In the genomic region with DNA sequence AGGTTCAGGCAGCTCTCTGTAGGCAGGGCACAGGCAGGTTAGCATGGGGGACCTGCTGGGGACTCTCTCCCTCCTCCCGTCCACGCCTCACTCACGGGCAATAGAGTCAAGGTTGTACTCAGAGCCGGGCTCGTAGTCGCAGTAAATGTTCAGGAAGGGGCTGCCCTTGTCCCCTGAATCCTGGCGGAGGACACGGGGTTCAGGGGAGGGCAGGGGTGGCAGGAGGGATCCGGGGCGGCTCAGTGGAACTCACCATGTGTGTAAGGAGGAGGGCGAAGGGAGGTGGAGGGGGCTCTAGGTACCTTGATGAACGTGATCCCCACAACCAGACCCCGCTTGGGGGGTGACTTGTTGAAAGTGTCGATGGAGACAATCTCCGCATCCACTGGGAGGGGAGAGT, we compare ENCODE assay signal across 9 cellular contexts. TPM values are rescaled to one million over a fixed set of nuclear protein-coding genes. Genes with fewer than 3 reads are reported as not detected.
DNase-seq lines count a peak whose midpoint lies in the region; ATAC-seq and TF ChIP-seq lines count a peak whose summit lies in the region.
"Had no signal": no experiment of that assay in that cellular context is flagged by ENCODE, and none has a peak within 500 bp of the region (broad histone marks: within the 10 kb centered on the region; RNA-seq: fewer than 3 reads in every experiment).

No MANE protein-coding gene starts in this region.

- no peaks in the 10 kb centered on the region for H3K36me3 Mint-ChIP-seq in natural killer cell

- H3K9me3 Mint-ChIP-seq in natural killer cell = no peaks in the 10 kb centered on the region

- peaks cover 1% of the 10 kb centered on the region; the same call in 1 of the 2 replicates for H3K36me3 ChIP-seq in BJ (ENCODE audit: control insufficient read depth, insufficient read depth, low read length)

- peak overlapping the region; percentile 93 to 97 for H3K27ac Mint-ChIP-seq in natural killer cell

- ATAC-seq in natural killer cell (no peak), GM18870 (IDR thresholded peaks at IDR 0.05; ENCODE audit: unreplicated experiment) (no peak), GM19452 (IDR thresholded peaks at IDR 0.05; ENCODE audit: unreplicated experiment) (no peak)

- H3K27me3 Mint-ChIP-seq in natural killer cell (ENCODE audit: low read depth in 2 of 2) = peaks cover 0 to 3% of the 10 kb centered on the region in 2 donors

- no peak overlapping the region for H3K4me3 Mint-ChIP-seq in natural killer cell

- POLR2A ChIA-PET in BJ (lab: Charles Lee) = no interaction called here

- H3K4me1 Mint-ChIP-seq in natural killer cell = peaks cover 23 to 36% of the 10 kb centered on the region in 2 donors

- peak overlapping the region; percentile 90 for H3K4me3 ChIP-seq in BJ (ENCODE audit: low read depth, low read length)
- peak overlapping the region; percentile 61 for H3K4me3 ChIP-seq in LNCaP clone FGC (ENCODE audit: low read depth, low read length)
- peak overlapping the region; percentile 71 for H3K4me3 ChIP-seq in choroid plexus epithelial cell (ENCODE audit: low read depth, low read length)

- no peak for TF ChIP-seq CTCF in BJ (IDR thresholded peaks at IDR 0.05; ENCODE audit: insufficient read depth, low read depth, low read length)
- no peak for TF ChIP-seq CTCF in LNCaP clone FGC (IDR thresholded peaks at IDR 0.05; ENCODE audit: control insufficient read depth, extremely low read depth, insufficient read depth)
- no peak for TF ChIP-seq CTCF in choroid plexus epithelial cell (conservative IDR thresholded peaks at IDR 0.05; ENCODE audit: low read depth, low read length)
- TF ChIP-seq CTCF in natural killer cell (IDR thresholded peaks at IDR 0.05) = no peak

- intact Hi-C loops in natural killer cell (cut with micrococcal nuclease) = no loop called here

- H3K27me3 ChIP-seq in BJ (ENCODE audit: control insufficient read depth, insufficient read depth, low read length) = no peaks in the 10 kb centered on the region

- CTCF ChIA-PET in BJ (lab: Yijun Ruan, JAX) = interaction anchor here (1.0 to 4.9 kb wide), 24 partner anchors 8 to 222 kb away, joined by 3 to 48 read pairs (median 6); partner anchors contain the start of genes NAPA and SLC8A2

- DNase-seq in BJ (ENCODE audit: low read depth) = no peak
- no peak for DNase-seq in LNCaP clone FGC (ENCODE audit: low read depth)
- no peak for DNase-seq in choroid plexus epithelial cell (ENCODE audit: low read depth)
- DNase-seq in natural killer cell = no peak
- DNase-seq in NCI-H1092 (lab: John Stamatoyannopoulos, UW) = no peak
- DNase-seq in foreskin melanocyte = no peak

RNA-seq across cellular contexts. Expression of gene KPTN, which starts 0.8 kb away (rescaled TPM):
- 7.0 and 12.1 TPM in 2 replicates for polyA plus RNA-seq in BJ (2011; rRNA removed)
- 4.4 and 8.2 TPM in 2 replicates for polyA minus RNA-seq in BJ (2011; rRNA and poly(A)+ RNA removed)
- 1 to 10 TPM; 3.0 to 4.2 (median 3.6) TPM for total RNA-seq in natural killer cell

RNA-seq across cellular contexts. Expression of gene SLC8A2, which starts 11.5 kb away (rescaled TPM):
- polyA plus RNA-seq in BJ (2011; rRNA removed) = 0.02 TPM in 1 of 2 replicates, not detected in the other
- polyA minus RNA-seq in BJ (2011; rRNA and poly(A)+ RNA removed) = 0.62 TPM in 1 of 2 replicates, not detected in the other
- total RNA-seq in natural killer cell = under 1 TPM in 1 of 3 donors, not detected in 2; 0.20 TPM
- total RNA-seq: glomerular endothelial cell had no signal

RNA-seq across cellular contexts. Expression of gene NAPA, which starts 31.7 kb away (rescaled TPM):
- 100 and 203 TPM in 2 replicates for polyA plus RNA-seq in BJ (2011; rRNA removed)
- 105 and 159 TPM in 2 replicates for polyA minus RNA-seq in BJ (2011; rRNA and poly(A)+ RNA removed)
- total RNA-seq in natural killer cell = 100 to 1,000 TPM; 192 to 215 (median 192) TPM
